Comparison of ENCODE assay signal across 8 cellular contexts in the genomic region with DNA sequence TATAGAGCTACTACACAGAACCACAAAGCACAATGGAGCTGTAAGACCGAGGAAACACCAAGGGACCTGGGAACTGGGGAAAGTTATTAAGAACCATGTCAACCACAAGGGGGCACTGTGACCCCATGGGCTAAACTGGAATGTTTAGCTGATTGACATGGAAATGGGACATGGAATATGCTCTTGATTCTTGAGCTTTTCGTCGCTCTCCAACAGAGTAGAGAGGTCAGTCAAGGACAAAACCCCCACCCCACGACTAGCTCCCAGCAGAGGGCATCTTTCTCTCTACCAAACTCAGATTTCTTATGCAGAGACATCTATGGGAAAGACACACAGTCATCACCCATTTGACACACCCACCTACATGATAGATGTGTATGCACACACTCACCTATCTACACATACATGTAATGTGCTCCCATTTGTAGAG. TPM values are rescaled to one million over a fixed set of nuclear protein-coding genes. Genes with fewer than 3 reads are reported as not detected.
DNase-seq lines count a peak whose midpoint lies in the region; ATAC-seq and TF ChIP-seq lines count a peak whose summit lies in the region.

No MANE protein-coding gene starts in this region.

- no peak overlapping the region for H3K18ac ChIP-seq in neuronal stem cell (ENCODE audit: low read length)

- no peak for ATAC-seq in HG03457 (IDR thresholded peaks at IDR 0.05; ENCODE audit: unreplicated experiment)

- intact Hi-C loops in stomach (cut with DNase I; ENCODE audit: low total_unique reads), result loop anchor here (10.0 kb wide), 1 partner anchor 70 kb away; no protein-coding TSS in a partner anchor

- no peak overlapping the region for H2BK120ac ChIP-seq in neuronal stem cell (ENCODE audit: low read depth, low read length)

- no peak overlapping the region for H4K91ac ChIP-seq in neuronal stem cell (ENCODE audit: low read depth, low read length, poor library complexity)

- H2BK12ac ChIP-seq in neuronal stem cell (ENCODE audit: low read length), result no peak overlapping the region

- H2BK15ac ChIP-seq in neuronal stem cell (ENCODE audit: low read length), result no peak overlapping the region

- DNase-seq in M059J (ENCODE audit: low read depth) (peak; percentile 79), SHP77 (lab: John Stamatoyannopoulos, UW) (peak; percentile 89 to 91), fibroblast of the aortic adventitia (ENCODE audit: low read depth) (peak; percentile 92), neuronal stem cell (ENCODE audit: low spot score) (peak; percentile 88), stomach (peak; percentile 86)
- peak; percentile 64 to 69 for DNase-seq in activated T-helper 1 cell treated with anti-CD3 and anti-CD28 coated beads, Interleukin-2, amount 50 U/mL, for 16 hours (ENCODE audit: low read depth in 1 of 2, low spot score in 1 of 2)

- H3K4me2 ChIP-seq in neuronal stem cell (ENCODE audit: insufficient read depth, low read length, poor library complexity, severe bottlenecking), result no peak overlapping the region

- H3K4me1 ChIP-seq in neuronal stem cell (ENCODE audit: control insufficient read depth in 2 of 2, insufficient read depth in 1 of 2, low read depth in 1 of 2, low read length in 2 of 2), result peaks cover 0 to 3% of the 10 kb centered on the region in 2 donors
- peaks cover 0 to 11% (median 3%) of the 10 kb centered on the region in 4 donors for H3K4me1 ChIP-seq in stomach

- H3K14ac ChIP-seq in neuronal stem cell (ENCODE audit: low read length), result no peak overlapping the region

- no peak for TF ChIP-seq EP300 in stomach (IDR thresholded peaks at IDR 0.05)

- H3K9ac ChIP-seq in neuronal stem cell (ENCODE audit: low read depth, low read length, poor library complexity), result no peak overlapping the region

- WGBS in neuronal stem cell (ENCODE audit: extremely low coverage in 2 of 2, insufficient read length in 2 of 2, insufficient replicate concordance in 1 of 2), 2 donors, result no CpG with 5 or more reads among the region's 4 CpGs
- 0 to 2% (median 0%) methylated on average over 4 of the region's 4 CpGs for WGBS in stomach, 5 donors

- H3K79me1 ChIP-seq in neuronal stem cell (ENCODE audit: low read depth, low read length), result no peaks in the 10 kb centered on the region

- H3K23ac ChIP-seq in neuronal stem cell (ENCODE audit: low read depth, low read length, poor library complexity), result no peak overlapping the region

- peak overlapping the region; percentile 42 for H2AFZ ChIP-seq in neuronal stem cell (ENCODE audit: low read length)

- no peak overlapping the region for H3K4ac ChIP-seq in neuronal stem cell (ENCODE audit: low read length)

- H2AK5ac ChIP-seq in neuronal stem cell (ENCODE audit: low read depth, low read length), result no peak overlapping the region

- H3K4me3 ChIP-seq in fibroblast of the aortic adventitia (ENCODE audit: low read depth, low read length), result no peak overlapping the region
- no peak overlapping the region for H3K4me3 ChIP-seq in neuronal stem cell (ENCODE audit: low read length in 2 of 2)
- no peak overlapping the region for H3K4me3 ChIP-seq in stomach

- H3K36me3 ChIP-seq in neuronal stem cell (replicated peaks in 1 of 2; ENCODE audit: control insufficient read depth in 2 of 2, insufficient read depth in 2 of 2, low read length in 2 of 2), result no peaks in the 10 kb centered on the region
- peaks cover 16 to 33% (median 32%) of the 10 kb centered on the region in 4 donors for H3K36me3 ChIP-seq in stomach

- H3K27me3 ChIP-seq in neuronal stem cell (ENCODE audit: control insufficient read depth in 3 of 3, insufficient read depth in 3 of 3, low read depth in 1 of 3, low read length in 3 of 3) (peaks cover 0 to 18% (median 0%) of the 10 kb centered on the region in 3 experiments), stomach (no peaks in the 10 kb centered on the region)

- peak; percentile 81 for TF ChIP-seq CTCF in GM12801 (IDR thresholded peaks at IDR 0.05; ENCODE audit: extremely low read depth, insufficient read length)
- peak; percentile 92 for TF ChIP-seq CTCF in fibroblast of the aortic adventitia (IDR thresholded peaks at IDR 0.05; ENCODE audit: insufficient read depth, low read length)
- TF ChIP-seq CTCF in stomach (IDR thresholded peaks at IDR 0.05), result peak in 6 of 7 experiments; percentile 46 to 94 (median 86)

- no peak overlapping the region for H3K27ac ChIP-seq in neuronal stem cell (replicated peaks; ENCODE audit: low read length)
- H3K27ac ChIP-seq in stomach, result no peak overlapping the region

- H3K9me3 ChIP-seq in neuronal stem cell (replicated peaks in 1 of 2; ENCODE audit: control insufficient read depth in 2 of 2, insufficient read depth in 1 of 2, low read depth in 1 of 2, low read length in 2 of 2), result peaks cover 0 to 3% of the 10 kb centered on the region in 2 donors
- H3K9me3 ChIP-seq in stomach, result no peaks in the 10 kb centered on the region

- H4K8ac ChIP-seq in neuronal stem cell (ENCODE audit: low read depth, low read length), result no peak overlapping the region

- no peak for TF ChIP-seq POLR2A in stomach (IDR thresholded peaks at IDR 0.05)

- H2BK5ac ChIP-seq in neuronal stem cell (ENCODE audit: low read length), result no peak overlapping the region

RNA-seq across cellular contexts. Expression of a gene that starts 10.1 kb away (rescaled TPM):
- 0.94 and 2.2 TPM in 2 replicates for total RNA-seq in M059J (2014; rRNA removed; shearing (Covaris generic))
- total RNA-seq in fibroblast of the aortic adventitia (ENCODE audit: low replicate concordance) (1.8 and 10.5 TPM in 2 replicates), stomach (100 to 1,000 TPM in 3 of 5 donors, 10 to 100 TPM in 2; 61.3 to 418 (median 115) TPM)
- 2.3 TPM for polyA plus RNA-seq in neuronal stem cell (2013, experiment 1 of 2)
- polyA plus RNA-seq in neuronal stem cell (2013, experiment 2 of 2), result 2.3 TPM
- polyA plus RNA-seq in stomach, result 100 to 1,000 TPM in 1 of 3 donors, 10 to 100 TPM in 2; 92.1 to 194 (median 99.1) TPM

RNA-seq across cellular contexts. Expression of a gene that starts 15.2 kb away (rescaled TPM):
- not detected in 2 replicates for total RNA-seq in M059J (2014; rRNA removed; shearing (Covaris generic))
- total RNA-seq in fibroblast of the aortic adventitia (ENCODE audit: low replicate concordance), result not detected in 2 replicates
- not detected for polyA plus RNA-seq in neuronal stem cell (2013, experiment 1 of 2)
- polyA plus RNA-seq in neuronal stem cell (2013, experiment 2 of 2), result not detected
- not detected for total RNA-seq in stomach
- under 1 TPM in 1 of 3 donors, not detected in 2; 0.62 TPM for polyA plus RNA-seq in stomach

RNA-seq across cellular contexts. Expression of a gene that starts 15.7 kb away (rescaled TPM):
- 1.2 TPM in 1 of 2 replicates, not detected in the other for total RNA-seq in M059J (2014; rRNA removed; shearing (Covaris generic))
- total RNA-seq in fibroblast of the aortic adventitia (ENCODE audit: low replicate concordance), result 0.18 TPM in 1 of 2 replicates, not detected in the other
- polyA plus RNA-seq in neuronal stem cell (2013, experiment 1 of 2), result 0.14 TPM
- 0.08 TPM for polyA plus RNA-seq in neuronal stem cell (2013, experiment 2 of 2)
- total RNA-seq in stomach, result not detected
- 1 to 10 TPM in 1 of 3 donors, not detected in 2; 3.8 TPM for polyA plus RNA-seq in stomach

RNA-seq across cellular contexts. Expression of a gene that starts 19.8 kb away (rescaled TPM):
- not detected in 2 replicates for total RNA-seq in M059J (2014; rRNA removed; shearing (Covaris generic))
- total RNA-seq in fibroblast of the aortic adventitia (ENCODE audit: low replicate concordance), result not detected in 2 replicates
- 0.01 TPM for polyA plus RNA-seq in neuronal stem cell (2013, experiment 1 of 2)
- polyA plus RNA-seq in neuronal stem cell (2013, experiment 2 of 2), result not detected
- total RNA-seq in stomach, result under 1 TPM in 1 of 5 donors, not detected in 4; 0.18 TPM
- not detected for polyA plus RNA-seq in stomach

RNA-seq across cellular contexts. Expression of a gene that starts 25.0 kb away (rescaled TPM):
- 57.7 and 66.9 TPM in 2 replicates for total RNA-seq in M059J (2014; rRNA removed; shearing (Covaris generic))
- total RNA-seq in fibroblast of the aortic adventitia (ENCODE audit: low replicate concordance), result 17.3 and 44.2 TPM in 2 replicates
- 82.4 TPM for polyA plus RNA-seq in neuronal stem cell (2013, experiment 1 of 2)
- 78.8 TPM for polyA plus RNA-seq in neuronal stem cell (2013, experiment 2 of 2)
- 100 to 1,000 TPM in 3 of 5 donors, 10 to 100 TPM in 2; 61.5 to 304 (median 107) TPM for total RNA-seq in stomach
- polyA plus RNA-seq in stomach, result 10 to 100 TPM; 31.8 to 97.5 (median 38.0) TPM
